15 cellular contexts compared by ENCODE assay signal in the genomic region with DNA sequence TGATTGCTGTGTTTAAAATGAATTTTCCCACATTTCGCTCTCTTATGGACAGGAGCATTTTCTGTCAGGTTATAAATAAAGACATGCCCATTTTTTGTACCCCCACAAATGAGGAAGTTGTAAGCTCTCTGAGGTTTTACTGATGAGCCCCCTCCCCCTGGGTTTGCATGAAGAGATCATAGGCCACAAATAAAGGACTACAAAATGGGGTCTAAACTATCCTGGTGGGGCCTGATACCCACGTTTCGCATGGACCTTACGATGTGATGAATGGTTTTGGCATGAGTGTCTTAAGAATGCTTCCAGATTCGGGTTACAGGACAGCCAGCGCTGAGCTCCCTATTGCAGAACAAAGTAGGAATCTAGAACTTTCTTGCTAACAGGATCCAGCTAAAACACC. TPM values are rescaled to one million over a fixed set of nuclear protein-coding genes. Genes with fewer than 3 reads are reported as not detected.
A peak's percentile ranks its signal among the peaks of the same experiment; 100 is the strongest.
DNase-seq lines count a peak whose midpoint lies in the region; ATAC-seq and TF ChIP-seq lines count a peak whose summit lies in the region.
"Had no signal": no experiment of that assay in that cellular context is flagged by ENCODE, and none has a peak within 500 bp of the region (broad histone marks: within the 10 kb centered on the region; RNA-seq: fewer than 3 reads in every experiment).

No MANE protein-coding gene starts in this region.

- peak overlapping the region; percentile 92 to 100 (median 97) for H3K27ac Mint-ChIP-seq in CD4-positive, CD25-positive, alpha-beta regulatory T cell
- H3K27ac Mint-ChIP-seq in T-helper 17 cell (no peak overlapping the region), memory B cell (peak overlapping the region; percentile 96)

- no peak overlapping the region for H4K8ac ChIP-seq in neuronal stem cell (ENCODE audit: low read depth, low read length)

- H3K27me3 ChIP-seq in CD4-positive, CD25-positive, alpha-beta regulatory T cell (ENCODE audit: control insufficient read depth, insufficient read depth, low read length) = no peaks in the 10 kb centered on the region
- H3K27me3 ChIP-seq in neuronal stem cell (ENCODE audit: control insufficient read depth in 3 of 3, insufficient read depth in 3 of 3, low read depth in 1 of 3, low read length in 3 of 3) (peaks cover 0 to 12% (median 9%) of the 10 kb centered on the region in 3 experiments), WERI-Rb-1 (ENCODE audit: insufficient read depth, low read depth, severe bottlenecking) (no peaks in the 10 kb centered on the region)
- H3K27me3 ChIP-seq: uterus had no signal

- TF ChIP-seq CTCF in WERI-Rb-1 (IDR thresholded peaks at IDR 0.05; ENCODE audit: low read depth, low read length) = no peak

- H3K9ac ChIP-seq in neuronal stem cell (ENCODE audit: low read depth, low read length, poor library complexity) = no peak overlapping the region

- peak overlapping the region; percentile 80 to 99 (median 92) for H3K4me3 Mint-ChIP-seq in CD4-positive, CD25-positive, alpha-beta regulatory T cell
- H3K4me3 Mint-ChIP-seq in T-helper 17 cell (peak overlapping the region; percentile 99), memory B cell (peak overlapping the region; percentile 100)

- H2BK15ac ChIP-seq in neuronal stem cell (ENCODE audit: low read length) = no peak overlapping the region

- H3K9me3 Mint-ChIP-seq in CD4-positive, CD25-positive, alpha-beta regulatory T cell = no peaks in the 10 kb centered on the region
- no peaks in the 10 kb centered on the region for H3K9me3 Mint-ChIP-seq in memory B cell

- H2BK5ac ChIP-seq in neuronal stem cell (ENCODE audit: low read length) = no peak overlapping the region

- no peaks in the 10 kb centered on the region for H3K9me3 ChIP-seq in CD4-positive, CD25-positive, alpha-beta regulatory T cell (ENCODE audit: control insufficient read depth in 2 of 2, low read length in 2 of 2)
- H3K9me3 ChIP-seq in T-helper 17 cell (ENCODE audit: control insufficient read depth, low read length, poor library complexity, severe bottlenecking) (no peaks in the 10 kb centered on the region), neuronal stem cell (replicated peaks in 1 of 2; ENCODE audit: control insufficient read depth in 2 of 2, insufficient read depth in 1 of 2, low read depth in 1 of 2, low read length in 2 of 2) (no peaks in the 10 kb centered on the region), WERI-Rb-1 (ENCODE audit: severe bottlenecking) (no peaks in the 10 kb centered on the region)
- H3K9me3 ChIP-seq: mucosa of descending colon, uterus had no signal

- H2AFZ ChIP-seq in neuronal stem cell (ENCODE audit: low read length) = no peak overlapping the region

- peaks cover 75% of the 10 kb centered on the region for H3K4me1 ChIP-seq in CD4-positive, CD25-positive, alpha-beta regulatory T cell (ENCODE audit: control insufficient read depth, insufficient read depth, low read length, poor library complexity, severe bottlenecking)
- peaks cover 11 to 44% of the 10 kb centered on the region in 2 donors for H3K4me1 ChIP-seq in neuronal stem cell (ENCODE audit: control insufficient read depth in 2 of 2, insufficient read depth in 1 of 2, low read depth in 1 of 2, low read length in 2 of 2)
- H3K4me1 ChIP-seq: uterus had no signal

- H2BK120ac ChIP-seq in neuronal stem cell (ENCODE audit: low read depth, low read length) = no peak overlapping the region

- H3K23ac ChIP-seq in neuronal stem cell (ENCODE audit: low read depth, low read length, poor library complexity) = no peak overlapping the region

- H3K36me3 Mint-ChIP-seq in CD4-positive, CD25-positive, alpha-beta regulatory T cell = peaks cover 33% of the 10 kb centered on the region
- H3K36me3 Mint-ChIP-seq in T-helper 17 cell (ENCODE audit: low read depth) (peaks cover 16% of the 10 kb centered on the region), memory B cell (peaks cover 22% of the 10 kb centered on the region)

- peaks cover 4% of the 10 kb centered on the region for H3K36me3 ChIP-seq in CD4-positive, CD25-positive, alpha-beta regulatory T cell (ENCODE audit: control insufficient read depth, insufficient read depth, low read length)
- H3K36me3 ChIP-seq in neuronal stem cell (replicated peaks in 1 of 2; ENCODE audit: control insufficient read depth in 2 of 2, insufficient read depth in 2 of 2, low read length in 2 of 2) (no peaks in the 10 kb centered on the region), WERI-Rb-1 (no peaks in the 10 kb centered on the region)
- H3K36me3 ChIP-seq: uterus had no signal

- no peak overlapping the region for H3K14ac ChIP-seq in neuronal stem cell (ENCODE audit: low read length)

- no peak overlapping the region for H3K18ac ChIP-seq in neuronal stem cell (ENCODE audit: low read length)

- H3K4me3 ChIP-seq in CD4-positive, CD25-positive, alpha-beta regulatory T cell (ENCODE audit: low read depth, low read length) = peak overlapping the region; percentile 100
- peak overlapping the region; percentile 88 for H3K4me3 ChIP-seq in Jurkat, Clone E6-1 (ENCODE audit: low read length)
- H3K4me3 ChIP-seq in neuronal stem cell (ENCODE audit: low read length in 2 of 2) (no peak overlapping the region), WERI-Rb-1 (ENCODE audit: low read depth, low read length) (no peak overlapping the region)
- H3K4me3 ChIP-seq: mucosa of descending colon, uterus had no signal

- no peak overlapping the region for H3K4ac ChIP-seq in neuronal stem cell (ENCODE audit: low read length)

- H4K91ac ChIP-seq in neuronal stem cell (ENCODE audit: low read depth, low read length, poor library complexity) = no peak overlapping the region

- no peak overlapping the region for H2AK5ac ChIP-seq in neuronal stem cell (ENCODE audit: low read depth, low read length)

- DNase-seq in CD4-positive, CD25-positive, alpha-beta regulatory T cell = peak in 1 of 3 donors; percentile 73
- DNase-seq in Jurkat, Clone E6-1 (ENCODE audit: low read depth, low spot score) = peak; percentile 63
- DNase-seq in T-helper 17 cell (no peak), memory B cell (ENCODE audit: low spot score in 2 of 2) (no peak), neuronal stem cell (ENCODE audit: low spot score) (no peak), WERI-Rb-1 (no peak)
- DNase-seq: activated CD8-positive, alpha-beta memory T cell treated with anti-CD3 and anti-CD28 coated beads, Interleukin-2, amount 50 U/mL, for 4 hours; erythroblast; mucosa of descending colon; NCI-H1092 treated with DMSO at 0.1 percent for 48 hours; NCI-H526 treated with DMSO at 0.1 percent for 48 hours; right cardiac atrium; uterus had no signal

- no peaks in the 10 kb centered on the region for H3K27me3 Mint-ChIP-seq in CD4-positive, CD25-positive, alpha-beta regulatory T cell
- no peaks in the 10 kb centered on the region for H3K27me3 Mint-ChIP-seq in T-helper 17 cell
- no peaks in the 10 kb centered on the region for H3K27me3 Mint-ChIP-seq in memory B cell

- no peaks in the 10 kb centered on the region for H3K79me1 ChIP-seq in neuronal stem cell (ENCODE audit: low read depth, low read length)

- ATAC-seq in CD4-positive, CD25-positive, alpha-beta regulatory T cell (ENCODE audit: low read depth in 2 of 2) = no peak
- ATAC-seq in T-helper 17 cell (no peak), memory B cell (ENCODE audit: low read depth) (peak; percentile 26), HG03469 (IDR thresholded peaks at IDR 0.05; ENCODE audit: unreplicated experiment) (no peak), GM19023 (IDR thresholded peaks at IDR 0.05; ENCODE audit: unreplicated experiment) (no peak)
- ATAC-seq: mucosa of descending colon, right cardiac atrium had no signal

- H3K27ac ChIP-seq in CD4-positive, CD25-positive, alpha-beta regulatory T cell (ENCODE audit: insufficient read depth, low read length, poor library complexity, severe bottlenecking) = peak overlapping the region; percentile 96
- H3K27ac ChIP-seq in neuronal stem cell (replicated peaks; ENCODE audit: low read length) (no peak overlapping the region), WERI-Rb-1 (no peak overlapping the region)
- H3K27ac ChIP-seq: uterus had no signal

- H3K4me1 Mint-ChIP-seq in CD4-positive, CD25-positive, alpha-beta regulatory T cell = peaks cover 21 to 70% (median 57%) of the 10 kb centered on the region in 4 donors
- H3K4me1 Mint-ChIP-seq in T-helper 17 cell (peaks cover 67% of the 10 kb centered on the region), memory B cell (peaks cover 47% of the 10 kb centered on the region)

- no peak overlapping the region for H3K4me2 ChIP-seq in neuronal stem cell (ENCODE audit: insufficient read depth, low read length, poor library complexity, severe bottlenecking)

- no peak overlapping the region for H2BK12ac ChIP-seq in neuronal stem cell (ENCODE audit: low read length)

- no CpG with 5 or more reads among the region's 6 CpGs for WGBS in neuronal stem cell (ENCODE audit: extremely low coverage in 2 of 2, insufficient read length in 2 of 2, insufficient replicate concordance in 1 of 2), 2 donors

RNA-seq across cellular contexts. Expression of a gene that starts 5.8 kb away (rescaled TPM):
- 376 TPM for total RNA-seq in CD4-positive, CD25-positive, alpha-beta regulatory T cell
- 100 to 1,000 TPM; 153 to 176 (median 164) TPM for polyA plus RNA-seq in CD4-positive, CD25-positive, alpha-beta regulatory T cell
- 144 TPM for polyA plus RNA-seq in Jurkat, Clone E6-1 (2012; ENCODE audit: insufficient read depth, insufficient read length)
- 100 to 1,000 TPM; 301 to 323 TPM for total RNA-seq in T-helper 17 cell
- polyA plus RNA-seq in neuronal stem cell (2013, experiment 1 of 2) = 0.61 TPM
- polyA plus RNA-seq in neuronal stem cell (2013, experiment 2 of 2) = 0.66 TPM

Comparison
In these comparisons a context has a peak if more than half of its experiments do, and no peak if none do; other contexts are left out.
1. H3K4me3 ChIP-seq: peak in CD4-positive, CD25-positive, alpha-beta regulatory T cell (single experiment) and Jurkat, Clone E6-1 (single experiment); none in neuronal stem cell (0 of 2) and WERI-Rb-1 (single experiment).
2. Peak in every context shown above with its lines, with median percentiles within 50 percentile points of each other: H3K4me3 Mint-ChIP-seq.